Comparison of ENCODE assay signal across 34 cellular contexts in the genomic region with DNA sequence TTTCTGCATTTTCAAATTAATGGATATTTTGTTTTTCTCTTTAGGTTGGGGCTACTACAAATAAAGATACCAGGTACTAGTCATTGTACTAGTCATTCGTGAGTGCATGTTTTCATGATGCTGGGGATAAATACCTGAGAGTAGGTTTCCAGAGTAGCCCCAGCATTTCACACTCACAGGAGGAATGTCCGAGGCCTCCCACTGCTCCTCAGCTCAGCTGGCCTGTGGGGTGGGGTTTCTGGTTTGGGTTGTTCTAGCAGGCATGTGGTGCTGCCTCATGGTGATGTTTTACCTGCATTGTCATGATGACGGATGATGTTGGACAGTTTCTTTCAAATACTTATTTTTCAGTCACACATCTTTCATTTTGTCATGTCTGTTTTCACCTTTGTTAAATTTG.
"Had no signal": no experiment of that assay in that cellular context is flagged by ENCODE, and none has a peak within 500 bp of the region (broad histone marks: within the 10 kb centered on the region; RNA-seq: fewer than 3 reads in every experiment).

No MANE protein-coding gene starts in this region.

- DNase-seq: activated CD4-positive, alpha-beta T cell treated with anti-CD3 and anti-CD28 coated beads for 36 hours; activated CD4-positive, alpha-beta T cell treated with anti-CD3 and anti-CD28 coated beads, Interleukin-2, amount 10 ng/mL, durations not matched to agents 7 days and 5 days; activated CD4-positive, alpha-beta T cell treated with anti-CD3 and anti-CD28 coated beads, Interleukin-2, amount 50 U/mL, for 48 hours; activated CD8-positive, alpha-beta memory T cell treated with anti-CD3 and anti-CD28 coated beads, Interleukin-2, amount 50 U/mL, for 4 hours; activated CD8-positive, alpha-beta T cell treated with anti-CD3 and anti-CD28 coated beads, Interleukin-2, amount 10 ng/mL, durations not matched to agents 7 days and 5 days; activated effector memory CD4-positive, alpha-beta T cell treated with Interleukin-2 at 50 U/mL for 16 hours; activated naive CD4-positive, alpha-beta T cell treated with anti-CD3 and anti-CD28 coated beads, Interleukin-2, amount 10 ng/mL, durations not matched to agents 7 days and 5 days; activated naive CD8-positive, alpha-beta T cell treated with anti-CD3 and anti-CD28 coated beads, Interleukin-2, amount 50 U/mL, for 24 hours; activated T-cell treated with anti-CD3 and anti-CD28 coated beads, Interleukin-2, amount 50 U/mL, for 48 hours; anterior cingulate cortex; caudate nucleus; Kasumi-1; MG63; NCI-H1048; NCI-H1105 treated with DMSO at 0.1 percent for 48 hours; NCI-H1436; NCI-H1694; NCI-H1930; NCI-H2081 treated with DMSO at 0.1 percent for 48 hours; NCI-H345; NCI-H524 treated with DMSO at 0.1 percent for 48 hours; NK-92 treated with Interleukin-12 subunit alpha and Interleukin-12 subunit beta, amount 100 ng/mL, for 24 hours; PC-3; Peyer's patch; RPMI8226; SHP77 treated with DMSO at 0.1 percent for 48 hours; SK-N-SH had no signal

- H3K4me3 Mint-ChIP-seq: activated CD4-positive, alpha-beta T cell treated with anti-CD3 and anti-CD28 coated beads for 36 hours; activated CD4-positive, alpha-beta T cell treated with anti-CD3 and anti-CD28 coated beads, Interleukin-2, amount 10 ng/mL, durations not matched to agents 7 days and 5 days; activated CD8-positive, alpha-beta T cell treated with anti-CD3 and anti-CD28 coated beads, Interleukin-2, amount 10 ng/mL, durations not matched to agents 7 days and 5 days; activated naive CD4-positive, alpha-beta T cell treated with anti-CD3 and anti-CD28 coated beads, Interleukin-2, amount 10 ng/mL, durations not matched to agents 7 days and 5 days; activated naive CD8-positive, alpha-beta T cell; activated naive CD8-positive, alpha-beta T cell treated with anti-CD3 and anti-CD28 coated beads, Interleukin-2, amount 50 U/mL, for 24 hours; brain; T-helper 1 cell treated with Interleukin-12 subunit alpha and Interleukin-12 subunit beta and Interleukin-4 antibody, amounts not matched to agents 30 μg/mL and 1 μg/mL, for 36 hours; T-helper 2 cell treated with Interferon-gamma antibody and Interleukin-4, amounts not matched to agents 5 μg/mL and 100 μg/mL, for 36 hours; WTC11 had no signal

- H3K9me3 Mint-ChIP-seq: activated CD4-positive, alpha-beta T cell treated with anti-CD3 and anti-CD28 coated beads, Interleukin-2, amount 10 ng/mL, durations not matched to agents 7 days and 5 days; activated naive CD4-positive, alpha-beta T cell treated with anti-CD3 and anti-CD28 coated beads, Interleukin-2, amount 10 ng/mL, durations not matched to agents 7 days and 5 days; activated naive CD8-positive, alpha-beta T cell treated with anti-CD3 and anti-CD28 coated beads, Interleukin-2, amount 50 U/mL, for 24 hours; T-helper 1 cell treated with Interleukin-12 subunit alpha and Interleukin-12 subunit beta and Interleukin-4 antibody, amounts not matched to agents 30 μg/mL and 1 μg/mL, for 36 hours; T-helper 2 cell treated with Interferon-gamma antibody and Interleukin-4, amounts not matched to agents 5 μg/mL and 100 μg/mL, for 36 hours; WTC11 had no signal

- H3K9ac ChIP-seq: SK-N-SH had no signal

- H3K27ac Mint-ChIP-seq: activated CD4-positive, alpha-beta T cell treated with anti-CD3 and anti-CD28 coated beads for 36 hours; activated CD4-positive, alpha-beta T cell treated with anti-CD3 and anti-CD28 coated beads, Interleukin-2, amount 10 ng/mL, durations not matched to agents 7 days and 5 days; activated CD8-positive, alpha-beta T cell treated with anti-CD3 and anti-CD28 coated beads, Interleukin-2, amount 10 ng/mL, durations not matched to agents 7 days and 5 days; activated naive CD4-positive, alpha-beta T cell treated with anti-CD3 and anti-CD28 coated beads, Interleukin-2, amount 10 ng/mL, durations not matched to agents 7 days and 5 days; activated naive CD8-positive, alpha-beta T cell; activated naive CD8-positive, alpha-beta T cell treated with anti-CD3 and anti-CD28 coated beads, Interleukin-2, amount 50 U/mL, for 24 hours; brain; T-helper 1 cell treated with Interleukin-12 subunit alpha and Interleukin-12 subunit beta and Interleukin-4 antibody, amounts not matched to agents 30 μg/mL and 1 μg/mL, for 36 hours; T-helper 2 cell treated with Interferon-gamma antibody and Interleukin-4, amounts not matched to agents 5 μg/mL and 100 μg/mL, for 36 hours; WTC11 had no signal

- ATAC-seq: activated CD4-positive, alpha-beta T cell treated with anti-CD3 and anti-CD28 coated beads for 36 hours; activated CD4-positive, CD25-positive, alpha-beta regulatory T cell treated with anti-CD3 and anti-CD28 coated beads, Interleukin-2, amount 50 U/mL, for 24 hours; activated CD8-positive, alpha-beta T cell treated with anti-CD3 and anti-CD28 coated beads, Interleukin-2, amount 10 ng/mL, durations not matched to agents 7 days and 5 days; activated naive CD8-positive, alpha-beta T cell treated with anti-CD3 and anti-CD28 coated beads, Interleukin-2, amount 50 U/mL, for 24 hours; PC-3; WTC11 had no signal

- H3K27ac ChIP-seq: Peyer's patch, SJSA1 had no signal

- H3K4me3 ChIP-seq: MG63, Peyer's patch, SJSA1 had no signal

- H3K27me3 ChIP-seq: MG63, Peyer's patch, SJSA1 had no signal

- H3K9me3 ChIP-seq: MG63, Peyer's patch, SK-N-SH had no signal

- H3K4me1 ChIP-seq: Peyer's patch, SJSA1 had no signal

- H3K27me3 Mint-ChIP-seq: activated CD4-positive, alpha-beta T cell treated with anti-CD3 and anti-CD28 coated beads for 36 hours; activated CD4-positive, alpha-beta T cell treated with anti-CD3 and anti-CD28 coated beads, Interleukin-2, amount 10 ng/mL, durations not matched to agents 7 days and 5 days; activated naive CD4-positive, alpha-beta T cell treated with anti-CD3 and anti-CD28 coated beads, Interleukin-2, amount 10 ng/mL, durations not matched to agents 7 days and 5 days; brain had no signal

- H3K4me1 Mint-ChIP-seq: activated CD4-positive, alpha-beta T cell treated with anti-CD3 and anti-CD28 coated beads for 36 hours; activated CD4-positive, alpha-beta T cell treated with anti-CD3 and anti-CD28 coated beads, Interleukin-2, amount 10 ng/mL, durations not matched to agents 7 days and 5 days; activated naive CD4-positive, alpha-beta T cell treated with anti-CD3 and anti-CD28 coated beads, Interleukin-2, amount 10 ng/mL, durations not matched to agents 7 days and 5 days; activated naive CD8-positive, alpha-beta T cell treated with anti-CD3 and anti-CD28 coated beads, Interleukin-2, amount 50 U/mL, for 24 hours had no signal

- H3K36me3 ChIP-seq: MG63, Peyer's patch, SJSA1 had no signal

- H3K36me3 Mint-ChIP-seq: activated naive CD4-positive, alpha-beta T cell treated with anti-CD3 and anti-CD28 coated beads, Interleukin-2, amount 10 ng/mL, durations not matched to agents 7 days and 5 days; activated naive CD8-positive, alpha-beta T cell; brain; WTC11 had no signal
